Comparison of ENCODE assay signal across 14 cellular contexts in the genomic region with DNA sequence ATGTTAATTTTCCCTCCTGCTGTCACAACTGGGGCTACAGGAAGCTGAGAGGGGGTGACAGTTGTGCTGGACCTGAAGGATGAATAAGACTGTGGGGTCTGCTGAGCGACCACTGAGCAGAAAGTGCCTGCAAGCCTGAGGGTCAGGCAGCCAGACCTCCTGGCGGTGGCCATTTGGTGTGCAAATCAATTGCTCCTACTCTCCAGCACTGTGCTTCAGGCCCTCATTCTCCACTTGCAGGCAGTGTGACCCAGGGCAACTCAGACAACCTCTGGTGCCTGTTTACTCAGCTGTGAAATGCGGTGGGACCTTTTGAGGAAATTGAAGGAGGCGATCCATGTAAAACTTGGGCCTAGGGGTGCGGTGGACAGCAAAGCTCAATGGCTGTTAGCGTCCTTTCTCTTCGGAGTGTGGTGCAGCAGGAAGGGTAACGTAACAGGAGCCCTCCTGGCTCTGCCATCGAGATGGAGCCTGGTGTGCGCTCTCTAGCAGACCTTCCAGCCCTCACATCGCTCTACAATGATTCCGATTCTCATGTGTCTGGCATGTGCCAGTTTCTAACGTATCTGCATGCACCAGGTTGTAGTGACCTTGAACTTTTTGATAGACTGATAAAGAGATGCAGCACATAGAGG.
A peak's percentile ranks its signal among the peaks of the same experiment; 100 is the strongest.
DNase-seq lines count a peak whose midpoint lies in the region; ATAC-seq and TF ChIP-seq lines count a peak whose summit lies in the region.
"Had no signal": no experiment of that assay in that cellular context is flagged by ENCODE, and none has a peak within 500 bp of the region (broad histone marks: within the 10 kb centered on the region; RNA-seq: fewer than 3 reads in every experiment).

No MANE protein-coding gene starts in this region.

- H2BK15ac ChIP-seq in H9 (ENCODE audit: low read depth, low read length) = no peak overlapping the region

- no peaks in the 10 kb centered on the region for H3F3A ChIP-seq in neural progenitor cell (ENCODE audit: low read depth)

- CTCF ChIA-PET in WTC11 (lab: Charles Lee) = interaction anchor here (0.6 to 1.4 kb wide), 2 partner anchors 52 to 657 kb away, joined by 3 to 5 read pairs; no protein-coding TSS in a partner anchor

- intact Hi-C loops in left lung (cut with DNase I) = no loop called here
- intact Hi-C loops in ascending aorta (cut with DNase I) = no loop called here
- intact Hi-C loops in colonic mucosa (cut with DNase I) = no loop called here

- H3K4me1 ChIP-seq in H9 (ENCODE audit: insufficient read depth, low read length) = peaks cover 14% of the 10 kb centered on the region
- peaks cover 32% of the 10 kb centered on the region; the same call in 1 of the 2 replicates for H3K4me1 ChIP-seq in iPS-20b (ENCODE audit: insufficient read depth, low read length)
- H3K4me1 ChIP-seq in neural progenitor cell = peaks cover 4% of the 10 kb centered on the region
- no peaks in the 10 kb centered on the region for H3K4me1 ChIP-seq in left lung
- H3K4me1 ChIP-seq in ascending aorta = no peaks in the 10 kb centered on the region
- no peaks in the 10 kb centered on the region for H3K4me1 ChIP-seq in colonic mucosa

- H3K27me3 ChIP-seq in H9 (ENCODE audit: insufficient read depth, low read length) (no peaks in the 10 kb centered on the region), iPS-20b (ENCODE audit: insufficient read depth, low read length) (no peaks in the 10 kb centered on the region), neural progenitor cell (no peaks in the 10 kb centered on the region), left lung (no peaks in the 10 kb centered on the region), ascending aorta (no peaks in the 10 kb centered on the region), colonic mucosa (no peaks in the 10 kb centered on the region)

- H3K36me3 Mint-ChIP-seq in H9 (ENCODE audit: insufficient read depth in 1 of 3, low read depth in 3 of 3) = no peaks in the 10 kb centered on the region; a peak in 1 of 7 replicates
- peaks cover 3% of the 10 kb centered on the region; the same call in 1 of the 2 replicates for H3K36me3 Mint-ChIP-seq in WTC11
- H3K36me3 Mint-ChIP-seq in neural progenitor cell = no peaks in the 10 kb centered on the region

- H3K36me3 ChIP-seq in iPS-20b (ENCODE audit: insufficient read depth, low read depth, low read length) = no peaks in the 10 kb centered on the region
- H3K36me3 ChIP-seq in neural progenitor cell = no peaks in the 10 kb centered on the region
- H3K36me3 ChIP-seq in left lung = no peaks in the 10 kb centered on the region
- no peaks in the 10 kb centered on the region for H3K36me3 ChIP-seq in ascending aorta
- H3K36me3 ChIP-seq in colonic mucosa = no peaks in the 10 kb centered on the region

- no peak overlapping the region for H2AK5ac ChIP-seq in H9 (ENCODE audit: insufficient read length, low read length)

- H3K4me3 Mint-ChIP-seq in H9 = peak overlapping the region in 1 of 2 experiments; percentile 37; a peak in 3 of 5 replicates
- H3K4me3 Mint-ChIP-seq in WTC11 = peak overlapping the region; percentile 40
- peak overlapping the region; percentile 17 for H3K4me3 Mint-ChIP-seq in neural progenitor cell

- no peak overlapping the region for H2BK12ac ChIP-seq in H9 (ENCODE audit: insufficient read length, low read depth, low read length)

- POLR2A ChIA-PET in WTC11 (lab: Charles Lee) = no interaction called here

- H3K4me2 ChIP-seq in H9 (ENCODE audit: insufficient read depth, insufficient read length, low read length) (peak overlapping the region; percentile 19), neural progenitor cell (no peak overlapping the region)
- H3K4me2 ChIP-seq: PC-9 had no signal

- no peak overlapping the region for H4K8ac ChIP-seq in H9 (replicated peaks; ENCODE audit: insufficient read length, low read depth, low read length)

- H3K4ac ChIP-seq in H9 (ENCODE audit: low read depth, low read length) = no peak overlapping the region

- H3K27me3 Mint-ChIP-seq in H9 (ENCODE audit: low read depth) = no peaks in the 10 kb centered on the region
- no peaks in the 10 kb centered on the region for H3K27me3 Mint-ChIP-seq in WTC11 (ENCODE audit: low read depth)
- peaks cover 3% of the 10 kb centered on the region for H3K27me3 Mint-ChIP-seq in neural progenitor cell (ENCODE audit: insufficient read depth, low read depth)
- H3K27me3 Mint-ChIP-seq: CD8-positive, alpha-beta memory T cell had no signal

- no peak overlapping the region for H2BK5ac ChIP-seq in H9 (ENCODE audit: insufficient read length, low read length)

- H3K27ac Mint-ChIP-seq in H9 = peak overlapping the region; percentile 16 to 86 (median 71); a peak in 6 of 7 replicates
- H3K27ac Mint-ChIP-seq in WTC11 = peak overlapping the region; percentile 89
- peak overlapping the region; percentile 65 for H3K27ac Mint-ChIP-seq in neural progenitor cell
- H3K27ac Mint-ChIP-seq: CD8-positive, alpha-beta memory T cell had no signal

- H3K4me3 ChIP-seq in iPS-20b (ENCODE audit: low read length) = 0 out of 2 replicates have a peak overlapping the region, but pooled peaks have one; percentile 15
- H3K4me3 ChIP-seq in neural progenitor cell = no peak overlapping the region
- no peak overlapping the region for H3K4me3 ChIP-seq in left lung
- H3K4me3 ChIP-seq in ascending aorta = no peak overlapping the region
- H3K4me3 ChIP-seq in colonic mucosa = no peak overlapping the region
- H3K4me3 ChIP-seq: PC-9 had no signal

- H3K23me2 ChIP-seq in H9 (ENCODE audit: insufficient read length, low read depth, low read length, poor library complexity, severe bottlenecking) = peaks cover 3% of the 10 kb centered on the region

- ATAC-seq in WTC11 = peak; percentile 88
- no peak for ATAC-seq in left lung

- H4K91ac ChIP-seq in H9 (ENCODE audit: insufficient read length, low read depth, low read length) = no peak overlapping the region

- H3K9me3 Mint-ChIP-seq in H9 (no peaks in the 10 kb centered on the region), WTC11 (no peaks in the 10 kb centered on the region), neural progenitor cell (no peaks in the 10 kb centered on the region)
- H3K9me3 Mint-ChIP-seq: CD8-positive, alpha-beta memory T cell had no signal

- no peak overlapping the region for H3K56ac ChIP-seq in H9 (ENCODE audit: insufficient read length, low read depth, low read length)

- no peak overlapping the region for H3K18ac ChIP-seq in H9 (ENCODE audit: insufficient read length, low read depth, low read length)

- H3K4me1 Mint-ChIP-seq in H9 (peaks cover 38 to 48% of the 10 kb centered on the region in 2 experiments), WTC11 (peaks cover 49% of the 10 kb centered on the region), neural progenitor cell (peaks cover 31% of the 10 kb centered on the region)

- TF ChIP-seq CTCF in H9 (conservative IDR thresholded peaks at IDR 0.05) (no peak), WTC11 (IDR thresholded peaks at IDR 0.05) (no peak), neural progenitor cell (IDR thresholded peaks at IDR 0.05) (no peak), left lung (IDR thresholded peaks at IDR 0.05) (no peak), ascending aorta (IDR thresholded peaks at IDR 0.05) (no peak), colonic mucosa (IDR thresholded peaks at IDR 0.05) (no peak)

- H4K20me1 ChIP-seq in H9 (ENCODE audit: control insufficient read depth, insufficient read depth, insufficient read length) (no peaks in the 10 kb centered on the region), neural progenitor cell (ENCODE audit: low read depth) (peaks cover 13% of the 10 kb centered on the region)

- H3K9ac ChIP-seq in H9 (ENCODE audit: extremely low read depth, insufficient read length, low read length) (no peak overlapping the region), iPS-20b (ENCODE audit: low read depth, low read length) (peak overlapping the region; percentile 52), neural progenitor cell (no peak overlapping the region), colonic mucosa (ENCODE audit: low read depth in 2 of 2, low read length in 2 of 2) (no peak overlapping the region)

- no peak overlapping the region for H2BK20ac ChIP-seq in H9 (ENCODE audit: low read depth, low read length, poor library complexity, severe bottlenecking)

- no peaks in the 10 kb centered on the region for H3K79me2 ChIP-seq in H9 (ENCODE audit: insufficient read depth, low read length)
- no peaks in the 10 kb centered on the region for H3K79me2 ChIP-seq in neural progenitor cell (ENCODE audit: low read depth)

- H2AFZ ChIP-seq in H9 (ENCODE audit: low read length) (no peak overlapping the region), neural progenitor cell (replicated peaks) (no peak overlapping the region)
- H2AFZ ChIP-seq: PC-9 had no signal

- no peak overlapping the region for H2BK120ac ChIP-seq in H9 (ENCODE audit: low read depth, low read length, poor library complexity, severe bottlenecking)

- WGBS in H9 (ENCODE audit: extremely low coverage, insufficient read length, low lambda C conversion rate) = no CpG with 5 or more reads among the region's 13 CpGs

- DNase-seq in H9 (peak; percentile 58), WTC11 (ENCODE audit: low spot score) (peak; percentile 38), neural progenitor cell (ENCODE audit: low spot score) (no peak), left lung (no peak), ascending aorta (ENCODE audit: low spot score in 2 of 2) (no peak), colonic mucosa (no peak)
- DNase-seq: C1 segment of cervical spinal cord; CD8-positive, alpha-beta memory T cell; IMR-90; NCI-H187; NCI-H2107; PC-9 had no signal

- no peak overlapping the region for H4K5ac ChIP-seq in H9 (ENCODE audit: insufficient read length, low read depth, low read length)

- no peak overlapping the region for H3T11ph ChIP-seq in H9 (ENCODE audit: low read length)

- H3K27ac ChIP-seq in H9 (ENCODE audit: insufficient read length, low read depth, low read length) (no peak overlapping the region), iPS-20b (ENCODE audit: low read length) (peak overlapping the region; percentile 40), neural progenitor cell (no peak overlapping the region), left lung (no peak overlapping the region), ascending aorta (no peak overlapping the region), colonic mucosa (no peak overlapping the region)
- H3K27ac ChIP-seq: PC-9, RWPE1 had no signal

- no peaks in the 10 kb centered on the region for H3K9me3 ChIP-seq in H9 (ENCODE audit: control insufficient read depth, low read depth, low read length)
- no peaks in the 10 kb centered on the region for H3K9me3 ChIP-seq in iPS-20b (ENCODE audit: insufficient read depth, low read depth, low read length)
- H3K9me3 ChIP-seq in neural progenitor cell (ENCODE audit: low read depth) = no peaks in the 10 kb centered on the region
- no peaks in the 10 kb centered on the region for H3K9me3 ChIP-seq in left lung
- no peaks in the 10 kb centered on the region for H3K9me3 ChIP-seq in ascending aorta
- no peaks in the 10 kb centered on the region for H3K9me3 ChIP-seq in colonic mucosa

- H3K14ac ChIP-seq in H9 (ENCODE audit: insufficient read depth, low read length) = peak overlapping the region; percentile 9; the same call in 1 of the 2 replicates

- H3K79me1 ChIP-seq in H9 (ENCODE audit: insufficient read depth, low read depth, low read length, poor library complexity, severe bottlenecking) = no peaks in the 10 kb centered on the region

- no peak overlapping the region for H3K23ac ChIP-seq in H9 (ENCODE audit: insufficient read length, low read depth, low read length)

TF ChIP-seq in WTC11, 78 proteins besides CTCF, POLR2A, EP300 and RAD21 (continues in another document):
- no peak for TF ChIP-seq HMGA2 (CRISPR knock-in tag; IDR thresholded peaks at IDR 0.05)

Comparison
In these comparisons a context has a peak if more than half of its experiments do, and no peak if none do; other contexts are left out.
1. DNase-seq: peak in H9 (single experiment) and WTC11 (single experiment); none in neural progenitor cell (single experiment), left lung (0 of 2), ascending aorta (0 of 2) and colonic mucosa (single experiment).
2. Peak in every context shown above with its lines, with median percentiles within 50 percentile points of each other: H3K27ac Mint-ChIP-seq.